ENCODE assay signal across 28 cellular contexts in the genomic region with DNA sequence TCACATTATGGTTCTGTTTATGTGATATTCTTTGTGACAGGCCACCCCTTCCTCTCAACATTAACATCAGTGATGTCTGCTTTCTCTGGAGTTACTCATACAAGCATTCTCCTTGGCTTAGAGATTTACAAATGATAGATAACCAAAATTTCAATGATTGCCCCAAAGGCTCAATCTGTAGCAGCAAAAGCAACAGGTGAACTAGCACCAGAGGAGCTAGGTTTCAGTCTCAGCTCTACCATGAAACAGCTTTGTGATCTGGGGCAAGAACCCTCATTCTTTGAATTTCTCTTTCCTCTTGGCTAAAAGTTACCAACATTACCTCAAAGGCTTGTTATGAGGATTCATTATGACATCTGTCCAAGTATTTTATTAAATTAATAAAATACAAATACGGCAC.
"Had no signal": no experiment of that assay in that cellular context is flagged by ENCODE, and none has a peak within 500 bp of the region (broad histone marks: within the 10 kb centered on the region; RNA-seq: fewer than 3 reads in every experiment).

No MANE protein-coding gene starts in this region.

- H3K27me3 ChIP-seq: stomach, suprapubic skin, testis, thyroid gland, tibial artery, tibial nerve, transverse colon, upper lobe of left lung, upper lobe of right lung, uterus, vagina had no signal

- H3K27me3 Mint-ChIP-seq: stimulated activated naive CD8-positive, alpha-beta T cell treated with anti-CD3 and anti-CD28 coated beads, Interleukin-15, amount 100 ng/mL, for 72 hours; stimulated activated naive CD8-positive, alpha-beta T cell treated with anti-CD3 and anti-CD28 coated beads, Interleukin-15, Interleukin-2, amounts not matched to agents 100 ng/mL and 50 ng/mL, for 24 hours had no signal

- H3K27ac Mint-ChIP-seq: stimulated activated memory B cell treated with anti-CD40 and anti-IgM and Interleukin-4, amounts not matched to agents 10 μg/mL and 1 μg/mL and 100 μg/mL, for 72 hours; stimulated activated naive B cell treated with anti-CD40 and anti-IgM and Interleukin-4, amounts not matched to agents 10 μg/mL and 1 μg/mL and 100 μg/mL, for 72 hours; stimulated activated naive CD8-positive, alpha-beta T cell treated with anti-CD3 and anti-CD28 coated beads, Interleukin-15, amount 100 ng/mL, for 72 hours; stimulated activated naive CD8-positive, alpha-beta T cell treated with anti-CD3 and anti-CD28 coated beads, Interleukin-15, Interleukin-2, amounts not matched to agents 100 ng/mL and 50 ng/mL, for 24 hours; type B pancreatic cell had no signal

- H3K9me3 Mint-ChIP-seq: stimulated activated effector memory CD8-positive, alpha-beta T cell treated with anti-CD3 and anti-CD28 coated beads, Interleukin-12 subunit alpha, Interleukin-12 subunit beta, amount 100 ng/mL, for 72 hours; stimulated activated naive CD8-positive, alpha-beta T cell treated with anti-CD3 and anti-CD28 coated beads, Interleukin-15, amount 100 ng/mL, for 72 hours; stimulated activated naive CD8-positive, alpha-beta T cell treated with anti-CD3 and anti-CD28 coated beads, Interleukin-15, Interleukin-2, amounts not matched to agents 100 ng/mL and 50 ng/mL, for 24 hours had no signal

- H3K36me3 Mint-ChIP-seq: stimulated activated effector memory CD8-positive, alpha-beta T cell treated with anti-CD3 and anti-CD28 coated beads, Interleukin-12 subunit alpha, Interleukin-12 subunit beta, amount 100 ng/mL, for 72 hours; stimulated activated memory B cell treated with anti-CD40 and anti-IgM and Interleukin-4, amounts not matched to agents 10 μg/mL and 1 μg/mL and 100 μg/mL, for 72 hours; stimulated activated naive B cell treated with anti-CD40 and anti-IgM and Interleukin-4, amounts not matched to agents 10 μg/mL and 1 μg/mL and 100 μg/mL, for 72 hours had no signal

- ATAC-seq: stimulated activated effector memory CD8-positive, alpha-beta T cell treated with anti-CD3 and anti-CD28 coated beads, Interleukin-12 subunit alpha, Interleukin-12 subunit beta, amount 100 ng/mL, for 72 hours; stimulated activated memory B cell treated with anti-CD40 and anti-IgM and Interleukin-4, amounts not matched to agents 10 μg/mL and 1 μg/mL and 100 μg/mL, for 72 hours; stimulated activated naive B cell treated with anti-CD40 and anti-IgM and Interleukin-4, amounts not matched to agents 10 μg/mL and 1 μg/mL and 100 μg/mL, for 72 hours; stimulated activated naive CD8-positive, alpha-beta T cell treated with anti-CD3 and anti-CD28 coated beads, Interleukin-15, amount 100 ng/mL, for 72 hours; stimulated activated naive CD8-positive, alpha-beta T cell treated with anti-CD3 and anti-CD28 coated beads, Interleukin-15, Interleukin-2, amounts not matched to agents 100 U/mL and 50 U/mL, for 24 hours; upper lobe of right lung had no signal

- H3K9me3 ChIP-seq: stomach, suprapubic skin, testis, thoracic aorta, thyroid gland, tibial artery, tibial nerve, transverse colon, upper lobe of left lung, upper lobe of right lung, uterus, vagina had no signal

- H3K4me3 ChIP-seq: stomach, suprapubic skin, testis, thoracic aorta, thyroid gland, tibial artery, tibial nerve, transverse colon, upper lobe of left lung, upper lobe of right lung, uterus, vagina had no signal

- H3K4me1 Mint-ChIP-seq: stimulated activated memory B cell treated with anti-CD40 and anti-IgM and Interleukin-4, amounts not matched to agents 10 μg/mL and 1 μg/mL and 100 μg/mL, for 72 hours; stimulated activated naive B cell treated with anti-CD40 and anti-IgM and Interleukin-4, amounts not matched to agents 10 μg/mL and 1 μg/mL and 100 μg/mL, for 72 hours had no signal

- H3K27ac ChIP-seq: stomach, suprapubic skin, testis, thoracic aorta, thyroid gland, tibial artery, tibial nerve, transverse colon, upper lobe of left lung, upper lobe of right lung, uterus, vagina had no signal

- H3K36me3 ChIP-seq: stomach, suprapubic skin, thoracic aorta, thyroid gland, tibial artery, tibial nerve, transverse colon, upper lobe of left lung, upper lobe of right lung, uterus, vagina had no signal

- DNase-seq: stimulated activated CD4-positive, alpha-beta T cell treated with anti-CD3 and anti-CD28 coated beads, Interleukin-2, amount 100 ng/mL, for 48 hours; stimulated activated CD4-positive, alpha-beta T cell treated with anti-CD3 and anti-CD28 coated beads, Interleukin-4, amount 100 ng/mL, for 1 hour; stimulated activated CD4-positive, alpha-beta T cell treated with anti-CD3 and anti-CD28 coated beads, Interleukin-4, amount 100 ng/mL, for 24 hours; stimulated activated CD4-positive, alpha-beta T cell treated with anti-CD3 and anti-CD28 coated beads, Interleukin-4, amount 100 ng/mL, for 4 hours; stimulated activated CD8-positive, alpha-beta memory T cell treated with anti-CD3 and anti-CD28 coated beads, Interleukin-4, amount 100 ng/mL, for 48 hours; stimulated activated naive B cell treated with anti-CD40 and anti-IgM and Interleukin-4, amounts not matched to agents 10 μg/mL and 1 μg/mL and 100 μg/mL, for 72 hours; stimulated activated naive CD4-positive, alpha-beta T cell; stimulated activated naive CD4-positive, alpha-beta T cell treated with Interleukin-2 at 50 U/mL for 16 hours; stimulated activated naive CD8-positive, alpha-beta T cell treated with anti-CD3 and anti-CD28 coated beads, Interleukin-15, amount 100 ng/mL, for 72 hours; stimulated activated naive CD8-positive, alpha-beta T cell treated with anti-CD3 and anti-CD28 coated beads, Interleukin-15, Interleukin-2, amounts not matched to agents 100 U/mL and 50 U/mL, for 24 hours; stomach; substantia nigra; testis; thyroid gland; tibial artery; transverse colon; trophoblast cell; upper lobe of left lung; upper lobe of right lung; uterus had no signal

- H3K4me3 Mint-ChIP-seq: stimulated activated effector memory CD8-positive, alpha-beta T cell treated with anti-CD3 and anti-CD28 coated beads, Interleukin-12 subunit alpha, Interleukin-12 subunit beta, amount 100 ng/mL, for 72 hours; stimulated activated memory B cell treated with anti-CD40 and anti-IgM and Interleukin-4, amounts not matched to agents 10 μg/mL and 1 μg/mL and 100 μg/mL, for 72 hours; stimulated activated naive B cell treated with anti-CD40 and anti-IgM and Interleukin-4, amounts not matched to agents 10 μg/mL and 1 μg/mL and 100 μg/mL, for 72 hours; stimulated activated naive CD8-positive, alpha-beta T cell treated with anti-CD3 and anti-CD28 coated beads, Interleukin-15, amount 100 ng/mL, for 72 hours; stimulated activated naive CD8-positive, alpha-beta T cell treated with anti-CD3 and anti-CD28 coated beads, Interleukin-15, Interleukin-2, amounts not matched to agents 100 ng/mL and 50 ng/mL, for 24 hours; type B pancreatic cell had no signal

- H3K4me1 ChIP-seq: stomach, suprapubic skin, testis, transverse colon, upper lobe of left lung, upper lobe of right lung, uterus had no signal
